In the genomic region with DNA sequence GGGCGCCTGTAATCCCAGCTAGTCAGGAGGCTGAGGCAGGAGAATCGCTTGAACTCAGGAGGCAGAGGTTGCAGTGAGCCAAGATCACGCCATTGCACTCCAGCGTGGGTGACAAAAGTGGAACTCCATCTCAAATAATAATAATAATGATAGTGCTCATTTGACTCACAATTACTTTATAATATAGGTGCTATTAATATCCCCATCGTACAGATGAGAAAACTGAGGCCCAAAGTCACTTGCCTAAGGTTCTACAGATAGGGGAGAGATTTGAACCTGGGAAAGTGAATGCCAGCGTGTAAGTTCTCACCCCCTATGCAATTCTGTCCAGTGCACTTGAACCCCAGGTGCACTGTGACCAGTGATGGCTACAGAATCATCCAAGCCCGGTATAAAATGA, we compare ENCODE assay signal across 1 cellular context.
TF ChIP-seq lines count a peak whose summit lies in the region.

No MANE protein-coding gene starts in this region.

TF ChIP-seq in K562, 482 proteins besides CTCF, POLR2A, EP300 and RAD21:
- TF ChIP-seq BCOR (IDR thresholded peaks at IDR 0.05), result peak; percentile 56
- TF ChIP-seq, protein P1, sequence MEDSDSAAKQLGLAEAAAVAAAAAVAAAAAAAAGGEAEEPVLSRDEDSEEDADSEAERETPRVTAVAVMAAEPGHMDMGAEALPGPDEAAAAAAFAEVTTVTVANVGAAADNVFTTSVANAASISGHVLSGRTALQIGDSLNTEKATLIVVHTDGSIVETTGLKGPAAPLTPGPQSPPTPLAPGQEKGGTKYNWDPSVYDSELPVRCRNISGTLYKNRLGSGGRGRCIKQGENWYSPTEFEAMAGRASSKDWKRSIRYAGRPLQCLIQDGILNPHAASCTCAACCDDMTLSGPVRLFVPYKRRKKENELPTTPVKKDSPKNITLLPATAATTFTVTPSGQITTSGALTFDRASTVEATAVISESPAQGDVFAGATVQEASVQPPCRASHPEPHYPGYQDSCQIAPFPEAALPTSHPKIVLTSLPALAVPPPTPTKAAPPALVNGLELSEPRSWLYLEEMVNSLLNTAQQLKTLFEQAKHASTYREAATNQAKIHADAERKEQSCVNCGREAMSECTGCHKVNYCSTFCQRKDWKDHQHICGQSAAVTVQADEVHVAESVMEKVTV (CRISPR knock-in tag; IDR thresholded peaks at IDR 0.05), result no peak
- TF ChIP-seq RBM25 (IDR thresholded peaks at IDR 0.05; ENCODE audit: low read depth, low read length, severe bottlenecking), result peak; percentile 52
